Comparison of ENCODE assay signal across 1 cellular context in genomic region chr19:45423589-45424190, GRCh38.
TF ChIP-seq lines count a peak whose summit lies in the region.

Gene ERCC1, minus strand, starts transcription at chr19:45423917. Its CDS starts 543 bp downstream, at chr19:45423374.

TF ChIP-seq in GM12878, 131 proteins besides CTCF, POLR2A, EP300 and RAD21 (continued from another document and continues in another):
- TF ChIP-seq PRDM15 (CRISPR knock-in tag; IDR thresholded peaks at IDR 0.05) = no peak
- TF ChIP-seq CHD2 (IDR thresholded peaks at IDR 0.05; ENCODE audit: borderline replicate concordance, low read depth, low read length) = peak; percentile 86
- peak; percentile 76 for TF ChIP-seq MYC (IDR thresholded peaks at IDR 0.05; ENCODE audit: insufficient read depth, insufficient read length, insufficient replicate concordance, low read length, severe bottlenecking)
- no peak for TF ChIP-seq ZZZ3 (IDR thresholded peaks at IDR 0.05; ENCODE audit: control insufficient read depth, insufficient read length, low read depth)
- TF ChIP-seq RBBP5 (conservative IDR thresholded peaks at IDR 0.05) = no peak
- TF ChIP-seq ATF2 (IDR thresholded peaks at IDR 0.05; ENCODE audit: low read length) = no peak
- TF ChIP-seq BCL3 (IDR thresholded peaks at IDR 0.05; ENCODE audit: borderline replicate concordance, insufficient read depth, low read depth, low read length, poor library complexity, severe bottlenecking) = no peak
- TF ChIP-seq E2F4 (IDR thresholded peaks at IDR 0.05; ENCODE audit: low read depth, low read length) = no peak
- TF ChIP-seq ZNF274 (IDR thresholded peaks at IDR 0.05; ENCODE audit: insufficient read depth, insufficient read length) = no peak
- TF ChIP-seq NFXL1 (IDR thresholded peaks at IDR 0.05; ENCODE audit: borderline replicate concordance) = no peak
- TF ChIP-seq BACH1 (IDR thresholded peaks at IDR 0.05; ENCODE audit: borderline replicate concordance) = peak; percentile 27; the same call in 1 of the 2 replicates
- peak; percentile 68; the same call in 1 of the 2 replicates for TF ChIP-seq ELK1 (IDR thresholded peaks at IDR 0.05; ENCODE audit: low read depth, low read length)
- TF ChIP-seq RCOR1 (conservative IDR thresholded peaks at IDR 0.05; ENCODE audit: low read depth, low read length) = no peak
- TF ChIP-seq SREBF2 (IDR thresholded peaks at IDR 0.05; ENCODE audit: low read length) = no peak
- no peak for TF ChIP-seq NR2F1 (conservative IDR thresholded peaks at IDR 0.05)
- TF ChIP-seq SP1 (IDR thresholded peaks at IDR 0.05; ENCODE audit: low read depth, low read length) = peak; percentile 72
- TF ChIP-seq CEBPZ (IDR thresholded peaks at IDR 0.05; ENCODE audit: low read depth, low read length) = no peak
- TF ChIP-seq CUX1 (IDR thresholded peaks at IDR 0.05; ENCODE audit: insufficient replicate concordance, low read depth, low read length) = no peak
- no peak for TF ChIP-seq ZSCAN29 (IDR thresholded peaks at IDR 0.05)
- TF ChIP-seq ZBTB40 (IDR thresholded peaks at IDR 0.05; ENCODE audit: borderline replicate concordance) = peak; percentile 87
- peak; percentile 93 for TF ChIP-seq PBX3 (IDR thresholded peaks at IDR 0.05; ENCODE audit: insufficient replicate concordance, low read depth, low read length)
- no peak for TF ChIP-seq SUZ12 (IDR thresholded peaks at IDR 0.05; ENCODE audit: unreplicated experiment)
- no peak for TF ChIP-seq KAT2A (conservative IDR thresholded peaks at IDR 0.05; ENCODE audit: control insufficient read depth, low read depth, low read length)
- TF ChIP-seq PML (IDR thresholded peaks at IDR 0.05; ENCODE audit: low read length) = no peak; the same call in 1 of the 2 replicates
- TF ChIP-seq SPI1 (IDR thresholded peaks at IDR 0.05; ENCODE audit: borderline replicate concordance, insufficient read depth, low read depth, low read length) = no peak
- no peak for TF ChIP-seq NFYA (IDR thresholded peaks at IDR 0.05; ENCODE audit: borderline replicate concordance, low read depth, low read length)
- TF ChIP-seq ETV6 (conservative IDR thresholded peaks at IDR 0.05 in 1 of 2, IDR thresholded peaks at IDR 0.05 in 1 of 2; ENCODE audit: borderline replicate concordance in 1 of 2, low read depth in 1 of 2) = no peak; a peak in 1 of 4 replicates
- no peak for TF ChIP-seq NFIC (IDR thresholded peaks at IDR 0.05; ENCODE audit: low read depth, low read length)
- no peak for TF ChIP-seq FOXM1 (IDR thresholded peaks at IDR 0.05; ENCODE audit: low read depth, low read length)
- no peak for TF ChIP-seq JUND (IDR thresholded peaks at IDR 0.05; ENCODE audit: low read depth, low read length)
- TF ChIP-seq TBL1XR1 (IDR thresholded peaks at IDR 0.05; ENCODE audit: low read depth, low read length) = peak; percentile 42; the same call in 1 of the 2 replicates
